ENCODE assay signal across 2 cellular contexts in genomic region chr11:13332124-13332523, GRCh38.
A peak's percentile ranks its signal among the peaks of the same experiment; 100 is the strongest.
TF ChIP-seq lines count a peak whose summit lies in the region.

No MANE protein-coding gene starts in this region.

TF ChIP-seq in GM12878, 131 proteins besides CTCF, POLR2A, EP300 and RAD21:
- TF ChIP-seq ZNF592 (IDR thresholded peaks at IDR 0.05) (0 out of 2 replicates have a peak, but pooled peaks have one; percentile 7), FOXK2 (IDR thresholded peaks at IDR 0.05) (no peak)
TF ChIP-seq in GM12878: peak in this region for 1.

TF ChIP-seq in WTC11, 78 proteins besides CTCF, POLR2A, EP300 and RAD21:
- no peak for TF ChIP-seq ZNF232 (CRISPR knock-in tag; IDR thresholded peaks at IDR 0.05)
- no peak for TF ChIP-seq AFF4 (CRISPR knock-in tag; IDR thresholded peaks at IDR 0.05; ENCODE audit: borderline replicate concordance)
- TF ChIP-seq NR1H2 (CRISPR knock-in tag; IDR thresholded peaks at IDR 0.05) = no peak
- TF ChIP-seq JUN (CRISPR knock-in tag; IDR thresholded peaks at IDR 0.05) = no peak
- TF ChIP-seq ZMAT4 (CRISPR knock-in tag; IDR thresholded peaks at IDR 0.05) = no peak
- no peak for TF ChIP-seq CREM (CRISPR knock-in tag; IDR thresholded peaks at IDR 0.05)
- no peak for TF ChIP-seq MXD4 (CRISPR knock-in tag; IDR thresholded peaks at IDR 0.05; ENCODE audit: borderline replicate concordance)
- no peak for TF ChIP-seq ATF3 (CRISPR knock-in tag; conservative IDR thresholded peaks at IDR 0.05)
- no peak for TF ChIP-seq ZNF281 (CRISPR knock-in tag; IDR thresholded peaks at IDR 0.05)
- TF ChIP-seq SP1 (CRISPR knock-in tag; conservative IDR thresholded peaks at IDR 0.05) = no peak
- TF ChIP-seq USF1 (CRISPR knock-in tag; IDR thresholded peaks at IDR 0.05) = no peak
- TF ChIP-seq FOXP1 (CRISPR knock-in tag; IDR thresholded peaks at IDR 0.05; ENCODE audit: borderline replicate concordance) = no peak
TF ChIP-seq in WTC11: peak in this region for 0.
